Comparison of ENCODE assay signal across 1 cellular context in the genomic region with DNA sequence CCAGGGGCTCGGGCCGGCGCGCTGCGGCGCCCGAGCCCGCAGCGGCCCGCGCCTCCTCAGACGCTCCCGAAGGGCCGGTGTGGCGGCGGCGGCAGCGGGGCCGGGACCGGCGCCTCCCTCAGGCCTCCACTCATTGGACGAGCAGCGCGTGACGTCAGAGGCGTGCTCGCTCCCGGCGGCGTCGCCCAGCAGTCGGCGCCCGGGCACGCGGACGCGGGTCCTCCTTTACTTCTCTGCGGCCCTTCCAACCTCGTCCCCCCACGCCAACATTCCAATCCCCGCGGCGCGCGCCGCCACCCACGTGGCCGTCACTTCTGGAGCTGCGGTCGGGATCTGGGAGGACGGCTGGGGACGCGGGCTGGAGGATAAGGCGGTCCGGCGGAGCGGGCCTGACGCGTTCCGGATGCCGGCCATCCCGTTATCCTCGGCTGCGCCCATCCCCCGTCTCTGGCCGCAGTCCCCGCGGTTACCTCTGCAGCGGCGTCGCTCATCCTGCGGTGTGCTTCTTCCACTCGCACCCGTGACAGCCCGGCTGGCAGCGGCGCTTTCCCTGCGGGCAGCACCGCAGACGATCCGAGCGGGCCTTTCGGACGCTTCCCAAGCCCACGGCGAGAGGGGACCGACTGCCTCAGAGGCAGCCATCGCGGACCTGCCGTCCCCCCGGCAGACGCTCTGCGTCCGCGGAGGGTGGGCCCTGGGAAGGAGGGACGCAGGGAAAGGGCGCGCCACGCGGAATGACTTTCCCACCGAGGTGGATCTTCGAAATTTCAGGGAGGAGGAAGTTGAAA.
TF ChIP-seq lines count a peak whose summit lies in the region.

Gene PDZD8, minus strand, starts transcription at position 81 of the 788 bp plus-strand sequence. CDS start 213 bp downstream, outside the sequence.

TF ChIP-seq in WTC11, 78 proteins besides CTCF, POLR2A, EP300 and RAD21 (continued from another document and continues in another):
- TF ChIP-seq STAT6 (CRISPR knock-in tag; conservative IDR thresholded peaks at IDR 0.05; ENCODE audit: low read depth): no peak
- TF ChIP-seq, protein P1, sequence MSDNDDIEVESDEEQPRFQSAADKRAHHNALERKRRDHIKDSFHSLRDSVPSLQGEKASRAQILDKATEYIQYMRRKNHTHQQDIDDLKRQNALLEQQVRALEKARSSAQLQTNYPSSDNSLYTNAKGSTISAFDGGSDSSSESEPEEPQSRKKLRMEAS (CRISPR knock-in tag; IDR thresholded peaks at IDR 0.05): peak; percentile 90
- peak; percentile 39; the same call in 1 of the 2 replicates for TF ChIP-seq CREB1 (CRISPR knock-in tag; IDR thresholded peaks at IDR 0.05)
- peak; percentile 53; the same call in 1 of the 2 replicates for TF ChIP-seq ETV6 (CRISPR knock-in tag; IDR thresholded peaks at IDR 0.05)
- TF ChIP-seq, protein P2, sequence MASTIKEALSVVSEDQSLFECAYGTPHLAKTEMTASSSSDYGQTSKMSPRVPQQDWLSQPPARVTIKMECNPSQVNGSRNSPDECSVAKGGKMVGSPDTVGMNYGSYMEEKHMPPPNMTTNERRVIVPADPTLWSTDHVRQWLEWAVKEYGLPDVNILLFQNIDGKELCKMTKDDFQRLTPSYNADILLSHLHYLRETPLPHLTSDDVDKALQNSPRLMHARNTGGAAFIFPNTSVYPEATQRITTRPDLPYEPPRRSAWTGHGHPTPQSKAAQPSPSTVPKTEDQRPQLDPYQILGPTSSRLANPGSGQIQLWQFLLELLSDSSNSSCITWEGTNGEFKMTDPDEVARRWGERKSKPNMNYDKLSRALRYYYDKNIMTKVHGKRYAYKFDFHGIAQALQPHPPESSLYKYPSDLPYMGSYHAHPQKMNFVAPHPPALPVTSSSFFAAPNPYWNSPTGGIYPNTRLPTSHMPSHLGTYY (CRISPR knock-in tag; IDR thresholded peaks at IDR 0.05): no peak
- TF ChIP-seq HMGXB4 (CRISPR knock-in tag; IDR thresholded peaks at IDR 0.05): peak; percentile 89
- TF ChIP-seq OVOL2 (CRISPR knock-in tag; IDR thresholded peaks at IDR 0.05; ENCODE audit: borderline replicate concordance): no peak
- TF ChIP-seq GRHL2 (CRISPR knock-in tag; IDR thresholded peaks at IDR 0.05; ENCODE audit: insufficient replicate concordance, severe bottlenecking): no peak
- TF ChIP-seq TEAD1 (CRISPR knock-in tag; IDR thresholded peaks at IDR 0.05): peak; percentile 79
- TF ChIP-seq FOXK1 (CRISPR knock-in tag; IDR thresholded peaks at IDR 0.05): peak; percentile 44; the same call in 1 of the 2 replicates
- 0 out of 2 replicates have a peak, but pooled peaks have one; percentile 42 for TF ChIP-seq NFYB (CRISPR knock-in tag; conservative IDR thresholded peaks at IDR 0.05; ENCODE audit: low read depth)
- TF ChIP-seq ATF1 (CRISPR knock-in tag; IDR thresholded peaks at IDR 0.05): 0 out of 2 replicates have a peak, but pooled peaks have one; percentile 50
- TF ChIP-seq USF2 (CRISPR knock-in tag; IDR thresholded peaks at IDR 0.05): peak; percentile 38; the same call in 1 of the 2 replicates
- peak; percentile 89; the same call in 1 of the 2 replicates for TF ChIP-seq TP53 (CRISPR knock-in tag; IDR thresholded peaks at IDR 0.05)
- TF ChIP-seq IRF1 (CRISPR knock-in tag; IDR thresholded peaks at IDR 0.05): no peak
- no peak; the same call in 1 of the 2 replicates for TF ChIP-seq PREB (CRISPR knock-in tag; IDR thresholded peaks at IDR 0.05; ENCODE audit: borderline replicate concordance)
- TF ChIP-seq, protein P3, sequence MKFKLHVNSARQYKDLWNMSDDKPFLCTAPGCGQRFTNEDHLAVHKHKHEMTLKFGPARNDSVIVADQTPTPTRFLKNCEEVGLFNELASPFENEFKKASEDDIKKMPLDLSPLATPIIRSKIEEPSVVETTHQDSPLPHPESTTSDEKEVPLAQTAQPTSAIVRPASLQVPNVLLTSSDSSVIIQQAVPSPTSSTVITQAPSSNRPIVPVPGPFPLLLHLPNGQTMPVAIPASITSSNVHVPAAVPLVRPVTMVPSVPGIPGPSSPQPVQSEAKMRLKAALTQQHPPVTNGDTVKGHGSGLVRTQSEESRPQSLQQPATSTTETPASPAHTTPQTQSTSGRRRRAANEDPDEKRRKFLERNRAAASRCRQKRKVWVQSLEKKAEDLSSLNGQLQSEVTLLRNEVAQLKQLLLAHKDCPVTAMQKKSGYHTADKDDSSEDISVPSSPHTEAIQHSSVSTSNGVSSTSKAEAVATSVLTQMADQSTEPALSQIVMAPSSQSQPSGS (CRISPR knock-in tag; IDR thresholded peaks at IDR 0.05; ENCODE audit: borderline replicate concordance, low read depth): no peak
- no peak for TF ChIP-seq ZNF425 (CRISPR knock-in tag; conservative IDR thresholded peaks at IDR 0.05)
- no peak for TF ChIP-seq EMX1 (CRISPR knock-in tag; IDR thresholded peaks at IDR 0.05)
- TF ChIP-seq ZNF219 (CRISPR knock-in tag; IDR thresholded peaks at IDR 0.05; ENCODE audit: borderline replicate concordance): 0 out of 2 replicates have a peak, but pooled peaks have one; percentile 18
- no peak for TF ChIP-seq FOXP4 (CRISPR knock-in tag; IDR thresholded peaks at IDR 0.05)
- TF ChIP-seq RORB (CRISPR knock-in tag; IDR thresholded peaks at IDR 0.05): no peak
- 0 out of 2 replicates have a peak, but pooled peaks have one; percentile 60 for TF ChIP-seq ZBTB21 (CRISPR knock-in tag; IDR thresholded peaks at IDR 0.05; ENCODE audit: borderline replicate concordance)
- TF ChIP-seq, protein P4, sequence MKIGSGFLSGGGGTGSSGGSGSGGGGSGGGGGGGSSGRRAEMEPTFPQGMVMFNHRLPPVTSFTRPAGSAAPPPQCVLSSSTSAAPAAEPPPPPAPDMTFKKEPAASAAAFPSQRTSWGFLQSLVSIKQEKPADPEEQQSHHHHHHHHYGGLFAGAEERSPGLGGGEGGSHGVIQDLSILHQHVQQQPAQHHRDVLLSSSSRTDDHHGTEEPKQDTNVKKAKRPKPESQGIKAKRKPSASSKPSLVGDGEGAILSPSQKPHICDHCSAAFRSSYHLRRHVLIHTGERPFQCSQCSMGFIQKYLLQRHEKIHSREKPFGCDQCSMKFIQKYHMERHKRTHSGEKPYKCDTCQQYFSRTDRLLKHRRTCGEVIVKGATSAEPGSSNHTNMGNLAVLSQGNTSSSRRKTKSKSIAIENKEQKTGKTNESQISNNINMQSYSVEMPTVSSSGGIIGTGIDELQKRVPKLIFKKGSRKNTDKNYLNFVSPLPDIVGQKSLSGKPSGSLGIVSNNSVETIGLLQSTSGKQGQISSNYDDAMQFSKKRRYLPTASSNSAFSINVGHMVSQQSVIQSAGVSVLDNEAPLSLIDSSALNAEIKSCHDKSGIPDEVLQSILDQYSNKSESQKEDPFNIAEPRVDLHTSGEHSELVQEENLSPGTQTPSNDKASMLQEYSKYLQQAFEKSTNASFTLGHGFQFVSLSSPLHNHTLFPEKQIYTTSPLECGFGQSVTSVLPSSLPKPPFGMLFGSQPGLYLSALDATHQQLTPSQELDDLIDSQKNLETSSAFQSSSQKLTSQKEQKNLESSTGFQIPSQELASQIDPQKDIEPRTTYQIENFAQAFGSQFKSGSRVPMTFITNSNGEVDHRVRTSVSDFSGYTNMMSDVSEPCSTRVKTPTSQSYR (CRISPR knock-in tag; IDR thresholded peaks at IDR 0.05): peak; percentile 87
- TF ChIP-seq ESRRA (CRISPR knock-in tag; IDR thresholded peaks at IDR 0.05; ENCODE audit: borderline replicate concordance): no peak
- no peak for TF ChIP-seq NR2C2 (CRISPR knock-in tag; IDR thresholded peaks at IDR 0.05)
- no peak for TF ChIP-seq MYBL2 (CRISPR knock-in tag; IDR thresholded peaks at IDR 0.05)
